Comparison of ENCODE assay signal across 1 cellular context in genomic region chr13:20678566-20678965, GRCh38. TPM values are rescaled to one million over a fixed set of nuclear protein-coding genes. Genes with fewer than 3 reads are reported as not detected.
"Had no signal": no experiment of that assay in that cellular context is flagged by ENCODE, and none has a peak within 500 bp of the region (broad histone marks: within the 10 kb centered on the region; RNA-seq: fewer than 3 reads in every experiment).

No MANE protein-coding gene starts in this region.

RNA-seq across cellular contexts. Expression of gene IL17D, which starts 24.9 kb away (rescaled TPM):
- total RNA-seq: activated CD4-positive, alpha-beta memory T cell treated with anti-CD3 and anti-CD28 coated beads, Interleukin-2, amount 10 ng/mL, durations not matched to agents 7 days and 5 days had no signal
